ENCODE assay signal across 9 cellular contexts in genomic region chr2:219060821-219061791, GRCh38. TPM values are rescaled to one million over a fixed set of nuclear protein-coding genes. Genes with fewer than 3 reads are reported as not detected.
DNase-seq lines count a peak whose midpoint lies in the region; ATAC-seq, FAIRE-seq and TF ChIP-seq lines count a peak whose summit lies in the region.
"Had no signal": no experiment of that assay in that cellular context is flagged by ENCODE, and none has a peak within 500 bp of the region (broad histone marks: within the 10 kb centered on the region; RNA-seq: fewer than 3 reads in every experiment).

IHH (minus strand) TSS chr2:219060921; CDS start chr2:219060467, 454 bp downstream.

- no peaks in the 10 kb centered on the region for H3K36me3 Mint-ChIP-seq in activated naive CD8-positive, alpha-beta T cell

- H3K4me3 ChIP-seq in cardiac muscle cell, result peak within 1 kb of the TSS; percentile 3
- peak within 1 kb of the TSS; percentile 46 to 70 (median 50) for H3K4me3 ChIP-seq in HepG2 (replicated peaks in 1 of 3; ENCODE audit: insufficient read depth in 1 of 3, low read depth in 2 of 3, low read length in 3 of 3)
- peak within 1 kb of the TSS in 3 of 4 donors; percentile 42 to 50 (median 49) for H3K4me3 ChIP-seq in upper lobe of left lung
- H3K4me3 ChIP-seq in Karpas-422 (ENCODE audit: low read length), result no peak within 1 kb of the TSS

- BruUV-seq in HepG2 (replicated peaks; lab: Mats Ljungman, UMichigan), result no TSS peak

- intact Hi-C loops in cardiac septum (cut with DNase I), result no loop called here
- intact Hi-C loops in HepG2 (cut with micrococcal nuclease; ENCODE audit: unreplicated experiment), result no loop called here

- TF ChIP-seq RAD21 in HepG2 (CRISPR knock-in tag; IDR thresholded peaks at IDR 0.05), result no peak; the same call in 1 of the 2 replicates

- no peak within 1 kb of the TSS for H3K27ac Mint-ChIP-seq in activated naive CD8-positive, alpha-beta T cell

- TF ChIP-seq EP300 in HepG2 (IDR thresholded peaks at IDR 0.05; ENCODE audit: low read depth in 2 of 2, low read length in 2 of 2) (no peak), HepG2 (CRISPR knock-in tag; IDR thresholded peaks at IDR 0.05; ENCODE audit: borderline replicate concordance) (no peak), upper lobe of left lung (IDR thresholded peaks at IDR 0.05) (no peak)

- no peak for FAIRE-seq in HepG2 (lab: Jason Lieb, UNC)

- no peak within 1 kb of the TSS for H3K27ac ChIP-seq in cardiac muscle cell
- H3K27ac ChIP-seq in HepG2 (ENCODE audit: extremely low read length, insufficient read depth, low read length), result no peak within 1 kb of the TSS
- H3K27ac ChIP-seq in upper lobe of left lung, result no peak within 1 kb of the TSS
- H3K27ac ChIP-seq in Karpas-422 (ENCODE audit: low read length), result no peak within 1 kb of the TSS
- H3K27ac ChIP-seq: dorsolateral prefrontal cortex had no signal

- H3K27me3 ChIP-seq in cardiac muscle cell (peaks cover 100% of the 10 kb centered on the region), HepG2 (ENCODE audit: control insufficient read depth in 1 of 2, insufficient read depth in 2 of 2, low read length in 2 of 2) (peaks cover 14 to 68% of the 10 kb centered on the region in 2 experiments; a peak in 4 of 5 replicates), upper lobe of left lung (peaks cover 0 to 44% (median 19%) of the 10 kb centered on the region in 4 donors), Karpas-422 (ENCODE audit: low read length) (no peaks in the 10 kb centered on the region)

- H3K9me3 ChIP-seq in cardiac muscle cell (ENCODE audit: low read depth), result no peaks in the 10 kb centered on the region
- H3K9me3 ChIP-seq in HepG2 (ENCODE audit: low read length), result no peaks in the 10 kb centered on the region
- H3K9me3 ChIP-seq in upper lobe of left lung, result no peaks in the 10 kb centered on the region
- no peaks in the 10 kb centered on the region for H3K9me3 ChIP-seq in Karpas-422 (ENCODE audit: low read length)

- 5% methylated on average over 38 of the region's 76 CpGs for WGBS in HepG2 (ENCODE audit: low lambda C conversion rate)
- whole genome bisulfite sequencing in upper lobe of left lung, 2 donors, result 12 to 18% methylated on average over 10 of the region's 76 CpGs

- H3K4me1 Mint-ChIP-seq in activated naive CD8-positive, alpha-beta T cell (ENCODE audit: low read depth), result peaks cover 21% of the 10 kb centered on the region

- in situ Hi-C loops in HepG2 (cut with HindIII; ENCODE audit: extremely low pct_ligation_motif_present, low pct_unique_long_range_greater_than_20kb), result no loop called here

- H3K4me1 ChIP-seq in cardiac muscle cell (ENCODE audit: low read depth), result peaks cover 4% of the 10 kb centered on the region
- peaks cover 29% of the 10 kb centered on the region for H3K4me1 ChIP-seq in HepG2 (ENCODE audit: insufficient read depth, low read length)
- peaks cover 29 to 43% (median 36%) of the 10 kb centered on the region in 4 donors for H3K4me1 ChIP-seq in upper lobe of left lung
- no peaks in the 10 kb centered on the region for H3K4me1 ChIP-seq in Karpas-422 (ENCODE audit: low read length)

- TF ChIP-seq CTCF in cardiac muscle cell (IDR thresholded peaks at IDR 0.05; ENCODE audit: low read depth, low read length) (no peak), HepG2 (CRISPR knock-in tag; IDR thresholded peaks at IDR 0.05) (no peak), upper lobe of left lung (IDR thresholded peaks at IDR 0.05) (no peak)

- no peaks in the 10 kb centered on the region for H3K9me2 ChIP-seq in Karpas-422 (replicated peaks; ENCODE audit: insufficient read depth, low read length)

- H4K20me1 ChIP-seq in HepG2 (ENCODE audit: insufficient read depth, low read length) (peaks cover 10% of the 10 kb centered on the region; the same call in 1 of the 2 replicates), Karpas-422 (ENCODE audit: insufficient read depth, low read depth, low read length) (no peaks in the 10 kb centered on the region)

- peaks cover 31% of the 10 kb centered on the region for H3K27me3 Mint-ChIP-seq in activated naive CD8-positive, alpha-beta T cell

- H3K9me3 Mint-ChIP-seq in activated naive CD8-positive, alpha-beta T cell (ENCODE audit: low read depth), result no peaks in the 10 kb centered on the region

- TF ChIP-seq POLR2A in HepG2 (IDR thresholded peaks at IDR 0.05; ENCODE audit: insufficient read depth in 1 of 2, low read depth in 2 of 2, low read length in 2 of 2), result no peak
- peak in 1 of 4 donors; percentile 21 for TF ChIP-seq POLR2A in upper lobe of left lung (IDR thresholded peaks at IDR 0.05)

- H3K79me2 ChIP-seq in HepG2 (ENCODE audit: insufficient read depth, low read length), result no peaks in the 10 kb centered on the region
- H3K79me2 ChIP-seq in Karpas-422 (ENCODE audit: low read length), result no peaks in the 10 kb centered on the region

- peak within 1 kb of the TSS; percentile 68 for H3K4me3 Mint-ChIP-seq in activated naive CD8-positive, alpha-beta T cell

- H3K36me3 ChIP-seq in cardiac muscle cell (no peaks in the 10 kb centered on the region), HepG2 (replicated peaks in 1 of 2; ENCODE audit: control insufficient read depth in 1 of 2, insufficient read depth in 2 of 2, low read length in 2 of 2) (no peaks in the 10 kb centered on the region), upper lobe of left lung (no peaks in the 10 kb centered on the region), Karpas-422 (ENCODE audit: insufficient read depth, low read length) (no peaks in the 10 kb centered on the region)

- ATAC-seq in HepG2, result no peak
- ATAC-seq in upper lobe of left lung (ENCODE audit: low FRiP score in 2 of 2), result peak in 1 of 2 donors; percentile 4
- ATAC-seq in HG02623 (IDR thresholded peaks at IDR 0.05; ENCODE audit: unreplicated experiment), result no peak
- ATAC-seq in GM21723 (IDR thresholded peaks at IDR 0.05; ENCODE audit: unreplicated experiment), result no peak

- H3K4me2 ChIP-seq in HepG2 (ENCODE audit: low read depth, low read length), result peak within 1 kb of the TSS; percentile 93
- no peak within 1 kb of the TSS for H3K4me2 ChIP-seq in Karpas-422 (ENCODE audit: low read depth, low read length, poor library complexity, severe bottlenecking)

- DNase-seq in cardiac muscle cell (ENCODE audit: low read depth in 1 of 2, low spot score in 1 of 2) (peak; percentile 17 to 20), cardiac septum (ENCODE audit: low spot score) (no peak), HepG2 (ENCODE audit: low spot score) (no peak), upper lobe of left lung (peak in 1 of 2 donors; percentile 88), Karpas-422 (no peak)
- DNase-seq: dorsolateral prefrontal cortex had no signal

- CTCF ChIA-PET in HepG2 (lab: Yijun Ruan, JAX; ENCODE audit: low intra/inter-chr PET ratio, low total read pairs), result interaction anchor here (2.3 kb wide), 1 partner anchor 13 kb away, joined by 6 read pairs; no protein-coding TSS in a partner anchor

- H3K9ac ChIP-seq in HepG2 (ENCODE audit: insufficient read depth, low read depth, low read length) (no peak within 1 kb of the TSS), Karpas-422 (ENCODE audit: low read length) (no peak within 1 kb of the TSS)

- POLR2A ChIA-PET in HepG2 (lab: Yijun Ruan, JAX), result interaction anchor here (3.0 to 4.5 kb wide), 2 partner anchors 10 to 56 kb away, joined by 22 to 38 read pairs; no protein-coding TSS in a partner anchor

- H2AFZ ChIP-seq in HepG2 (ENCODE audit: low read length), result no peak within 1 kb of the TSS
- H2AFZ ChIP-seq in Karpas-422 (ENCODE audit: low read length), result no peak within 1 kb of the TSS

TF ChIP-seq in HepG2, 621 proteins besides CTCF, POLR2A, EP300 and RAD21 (continues in another document):
- no peak for TF ChIP-seq ZNF792 (CRISPR knock-in tag; IDR thresholded peaks at IDR 0.05)
- TF ChIP-seq PAF1 (CRISPR knock-in tag; IDR thresholded peaks at IDR 0.05), result no peak
- no peak for TF ChIP-seq KAT2B (IDR thresholded peaks at IDR 0.05; ENCODE audit: borderline replicate concordance, low read depth, low read length)
- peak; percentile 94 for TF ChIP-seq ZNF777 (CRISPR knock-in tag; IDR thresholded peaks at IDR 0.05)
- no peak for TF ChIP-seq NFYB (CRISPR knock-in tag; IDR thresholded peaks at IDR 0.05)
- TF ChIP-seq NFYC (CRISPR knock-in tag; IDR thresholded peaks at IDR 0.05), result no peak
- no peak for TF ChIP-seq TOE1 (CRISPR knock-in tag; IDR thresholded peaks at IDR 0.05)
- TF ChIP-seq TBX3 (IDR thresholded peaks at IDR 0.05; ENCODE audit: borderline replicate concordance), result no peak
- TF ChIP-seq ZNF253 (CRISPR knock-in tag; IDR thresholded peaks at IDR 0.05; ENCODE audit: borderline replicate concordance), result peak; percentile 27; the same call in 1 of the 2 replicates
- no peak for TF ChIP-seq ZFP37 (CRISPR knock-in tag; IDR thresholded peaks at IDR 0.05; ENCODE audit: borderline replicate concordance)

RNA-seq across cellular contexts. Expression of gene IHH, which starts in this region (rescaled TPM):
- total RNA-seq in cardiac muscle cell (not detected in 2 replicates), cardiac septum (not detected), HepG2 (2016; rRNA removed; fragmentation: Illumina TruSeq; extraction: Trizol) (0.15 and 0.42 TPM in 2 replicates), upper lobe of left lung (1 to 10 TPM in 3 of 6 donors, under 1 TPM in 1, not detected in 2; 0.80 to 4.4 (median 1.5) TPM)
- polyA plus RNA-seq in cardiac muscle cell (not detected in 2 replicates), HepG2 (2011; rRNA removed) (0.10 TPM in 1 of 2 replicates, not detected in the other)
- 0.20 TPM in 1 of 2 replicates, not detected in the other for total RNA-seq in HepG2 (2016; cell fraction: cytosol; rRNA removed; fragmentation: Illumina TruSeq; extraction: Trizol; ENCODE audit: low read depth)
- total RNA-seq in HepG2 (2016; cell fraction: insoluble cytoplasmic fraction; rRNA removed; fragmentation: Illumina TruSeq; extraction: Trizol), result 0.31 and 0.39 TPM in 2 replicates
- total RNA-seq in HepG2 (2016; cell fraction: membrane; rRNA removed; fragmentation: Illumina TruSeq; extraction: Trizol), result 0.28 and 0.31 TPM in 2 replicates
- total RNA-seq in HepG2 (2016; cell fraction: nucleus; rRNA removed; fragmentation: Illumina TruSeq; extraction: Trizol), result 0.63 and 0.90 TPM in 2 replicates
- polyA plus RNA-seq in HepG2 (2011; cell fraction: cytosol; rRNA removed), result 0.09 TPM in 2 replicates
- polyA plus RNA-seq in HepG2 (2011; cell fraction: nucleus; rRNA removed), result 0.16 and 0.37 TPM in 2 replicates
- 0.08 and 0.12 TPM in 2 replicates for polyA plus RNA-seq in HepG2 (2012)
- polyA plus RNA-seq in HepG2 (2016; cell fraction: cytosol; fragmentation: Illumina TruSeq; extraction: Trizol; ENCODE audit: low read depth), result 0.11 and 0.16 TPM in 2 replicates
- polyA plus RNA-seq in HepG2 (2016; cell fraction: insoluble cytoplasmic fraction; fragmentation: Illumina TruSeq; extraction: Trizol; ENCODE audit: low read depth), result 0.30 and 0.58 TPM in 2 replicates
- 0.41 and 0.43 TPM in 2 replicates for polyA plus RNA-seq in HepG2 (2016; cell fraction: membrane; fragmentation: Illumina TruSeq; extraction: Trizol; ENCODE audit: low read depth)
- polyA plus RNA-seq in HepG2 (2016; cell fraction: nucleus; fragmentation: Illumina TruSeq; extraction: Trizol; ENCODE audit: insufficient read depth, low read depth), result 0.81 and 1.1 TPM in 2 replicates
- 0.26 TPM in 1 of 2 replicates, not detected in the other for polyA minus RNA-seq in HepG2 (2011; rRNA and poly(A)+ RNA removed; ENCODE audit: low replicate concordance)
- polyA minus RNA-seq in HepG2 (2011; cell fraction: cytosol; rRNA and poly(A)+ RNA removed), result not detected in 2 replicates
- 0.26 and 0.50 TPM in 2 replicates for polyA minus RNA-seq in HepG2 (2011; cell fraction: nucleus; rRNA and poly(A)+ RNA removed)
- total RNA-seq in Karpas-422 (2014; rRNA removed; shearing (Covaris generic); ENCODE audit: low replicate concordance), result not detected in 2 replicates

Comparison
In these comparisons a context has a peak if more than half of its experiments do, and no peak if none do; other contexts are left out.
1. Peak in DNase-seq and H3K4me3 ChIP-seq in cardiac muscle cell; RNA of the gene not detected or under 1 TPM.